31 cellular contexts compared by ENCODE assay signal in the genomic region with DNA sequence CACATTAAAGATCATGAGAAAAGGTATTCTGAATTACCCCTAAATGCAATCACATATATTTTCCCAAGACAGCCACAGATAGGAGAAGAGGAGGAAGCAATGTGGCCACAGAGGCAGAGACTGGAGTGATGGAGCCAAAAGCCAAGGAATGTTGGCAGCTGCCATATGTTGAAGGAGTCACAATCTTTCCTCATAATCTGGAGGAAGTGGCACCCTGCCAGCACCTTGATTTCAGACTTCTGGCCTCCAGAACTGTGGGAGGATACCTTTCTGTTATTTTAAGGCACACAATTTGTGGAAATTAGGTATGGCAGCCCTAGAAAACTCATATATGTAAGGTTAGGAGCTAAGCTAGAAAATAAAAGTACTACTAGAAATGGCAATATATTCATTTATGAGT.
"Had no signal": no experiment of that assay in that cellular context is flagged by ENCODE, and none has a peak within 500 bp of the region (broad histone marks: within the 10 kb centered on the region; RNA-seq: fewer than 3 reads in every experiment).

No MANE protein-coding gene starts in this region.

- H3K4me3 Mint-ChIP-seq: naive B cell; naive thymus-derived CD8-positive, alpha-beta T cell; natural killer cell treated with Interleukin-12 subunit alpha and Interleukin-12 subunit beta and Interleukin-15 and Interleukin-18, amount 100 ng/mL, for 72 hours; stimulated activated memory B cell treated with anti-CD40 and anti-IgM and Interleukin-4, amounts not matched to agents 10 μg/mL and 1 μg/mL and 100 μg/mL, for 72 hours; stimulated activated naive CD8-positive, alpha-beta T cell treated with anti-CD3 and anti-CD28 coated beads, Interleukin-15, amount 100 ng/mL, for 72 hours; type B pancreatic cell had no signal

- ATAC-seq: naive thymus-derived CD8-positive, alpha-beta T cell; natural killer cell treated with Interleukin-12 subunit alpha and Interleukin-12 subunit beta and Interleukin-15 and Interleukin-18, amount 100 ng/mL, for 72 hours; pancreas; right cardiac atrium; right lobe of liver; stimulated activated memory B cell treated with anti-CD40 and anti-IgM and Interleukin-4, amounts not matched to agents 10 μg/mL and 1 μg/mL and 100 μg/mL, for 72 hours; stimulated activated naive CD8-positive, alpha-beta T cell treated with anti-CD3 and anti-CD28 coated beads, Interleukin-15, amount 100 ng/mL, for 72 hours; stimulated activated naive CD8-positive, alpha-beta T cell treated with anti-CD3 and anti-CD28 coated beads, Interleukin-15, Interleukin-2, amounts not matched to agents 100 U/mL and 50 U/mL, for 24 hours; upper lobe of right lung had no signal

- H3K4me2 ChIP-seq: smooth muscle cell had no signal

- DNase-seq: naive B cell; naive thymus-derived CD8-positive, alpha-beta T cell; nucleus accumbens; pancreas; right lobe of liver; sigmoid colon; spleen; stimulated activated CD4-positive, alpha-beta T cell treated with anti-CD3 and anti-CD28 coated beads, Interleukin-12 subunit alpha, Interleukin-12 subunit beta, amount 100 ng/mL, for 4 hours; stimulated activated CD4-positive, alpha-beta T cell treated with anti-CD3 and anti-CD28 coated beads, Interleukin-1b, Interleukin-23, amount 100 ng/mL, for 48 hours; stimulated activated CD4-positive, alpha-beta T cell treated with anti-CD3 and anti-CD28 coated beads, Interleukin-4, amount 100 ng/mL, for 1 hour; stimulated activated CD4-positive, alpha-beta T cell treated with anti-CD3 and anti-CD28 coated beads, Interleukin-4, amount 100 ng/mL, for 4 hours; stimulated activated CD8-positive, alpha-beta memory T cell treated with anti-CD3 and anti-CD28 coated beads, Interleukin-4, amount 100 ng/mL, for 48 hours; stimulated activated naive CD4-positive, alpha-beta T cell; stimulated activated naive CD8-positive, alpha-beta T cell treated with anti-CD3 and anti-CD28 coated beads, Interleukin-15, amount 100 ng/mL, for 72 hours; stimulated activated naive CD8-positive, alpha-beta T cell treated with anti-CD3 and anti-CD28 coated beads, Interleukin-15, Interleukin-2, amounts not matched to agents 100 U/mL and 50 U/mL, for 24 hours; substantia nigra; testis; tibial artery; transverse colon; upper lobe of right lung; uterus had no signal

- H3K4me1 Mint-ChIP-seq: naive B cell; naive thymus-derived CD8-positive, alpha-beta T cell; stimulated activated memory B cell treated with anti-CD40 and anti-IgM and Interleukin-4, amounts not matched to agents 10 μg/mL and 1 μg/mL and 100 μg/mL, for 72 hours; stimulated activated naive CD8-positive, alpha-beta T cell treated with anti-CD3 and anti-CD28 coated beads, Interleukin-15, amount 100 ng/mL, for 72 hours had no signal

- H3K36me3 Mint-ChIP-seq: naive B cell; naive thymus-derived CD8-positive, alpha-beta T cell; natural killer cell treated with Interleukin-12 subunit alpha and Interleukin-12 subunit beta and Interleukin-15 and Interleukin-18, amount 100 ng/mL, for 72 hours; stimulated activated memory B cell treated with anti-CD40 and anti-IgM and Interleukin-4, amounts not matched to agents 10 μg/mL and 1 μg/mL and 100 μg/mL, for 72 hours had no signal

- H3K27me3 Mint-ChIP-seq: progenitor cell of endocrine pancreas; stimulated activated memory B cell treated with anti-CD40 and anti-IgM and Interleukin-4, amounts not matched to agents 10 μg/mL and 1 μg/mL and 100 μg/mL, for 72 hours had no signal

- H3K27ac Mint-ChIP-seq: naive B cell; naive thymus-derived CD8-positive, alpha-beta T cell; natural killer cell treated with Interleukin-12 subunit alpha and Interleukin-12 subunit beta and Interleukin-15 and Interleukin-18, amount 100 ng/mL, for 72 hours; progenitor cell of endocrine pancreas; stimulated activated memory B cell treated with anti-CD40 and anti-IgM and Interleukin-4, amounts not matched to agents 10 μg/mL and 1 μg/mL and 100 μg/mL, for 72 hours; stimulated activated naive CD8-positive, alpha-beta T cell treated with anti-CD3 and anti-CD28 coated beads, Interleukin-15, amount 100 ng/mL, for 72 hours; type B pancreatic cell had no signal

- H3K9me3 ChIP-seq: neutrophil, pancreas, psoas muscle, right lobe of liver, sigmoid colon, suprapubic skin, testis, transverse colon, upper lobe of right lung, uterus had no signal

- H3K4me1 ChIP-seq: pancreas, right lobe of liver, spleen, testis, transverse colon, upper lobe of right lung had no signal

- H3K27ac ChIP-seq: neutrophil, pancreas, right lobe of liver, skin epidermis, spleen, suprapubic skin, testis, tibial artery, transverse colon, upper lobe of right lung had no signal

- H3K36me3 ChIP-seq: neutrophil, pancreas, right lobe of liver, sigmoid colon, spleen, suprapubic skin, tibial artery, transverse colon, upper lobe of right lung, uterus had no signal

- H3K4me3 ChIP-seq: pancreas, psoas muscle, right lobe of liver, sigmoid colon, skin epidermis, smooth muscle cell, spleen, suprapubic skin, testis, tibial artery, transverse colon, upper lobe of right lung, uterus had no signal

- H3K27me3 ChIP-seq: neutrophil, pancreas, right lobe of liver, sigmoid colon, spleen, suprapubic skin, testis, tibial artery, transverse colon, upper lobe of right lung, uterus had no signal

- H3K9me3 Mint-ChIP-seq: natural killer cell treated with Interleukin-12 subunit alpha and Interleukin-12 subunit beta and Interleukin-15 and Interleukin-18, amount 100 ng/mL, for 72 hours; stimulated activated naive CD8-positive, alpha-beta T cell treated with anti-CD3 and anti-CD28 coated beads, Interleukin-15, amount 100 ng/mL, for 72 hours had no signal
